In the genomic region with DNA sequence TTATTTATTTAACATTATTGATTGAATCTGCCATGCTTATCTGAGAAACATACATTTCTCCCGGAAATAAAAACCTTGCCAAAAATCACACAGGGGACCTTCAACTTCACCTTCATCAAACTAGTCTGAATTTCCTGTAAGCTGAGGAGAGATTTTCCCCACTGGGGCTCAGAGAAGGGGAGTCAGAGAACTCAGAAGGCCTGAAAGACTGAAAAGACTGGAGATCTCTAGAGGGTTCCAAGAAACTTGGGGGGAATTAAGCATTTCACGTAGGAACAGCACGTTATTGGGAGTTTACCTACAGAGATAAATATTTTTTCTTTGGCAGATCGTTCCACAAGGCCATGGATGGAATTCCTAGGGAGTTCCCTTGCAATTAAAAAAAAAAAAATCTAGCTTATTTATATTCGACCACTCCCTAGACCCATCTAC, we compare ENCODE assay signal across 8 cellular contexts. TPM values are rescaled to one million over a fixed set of nuclear protein-coding genes. Genes with fewer than 3 reads are reported as not detected.
A peak's percentile ranks its signal among the peaks of the same experiment; 100 is the strongest.
DNase-seq lines count a peak whose midpoint lies in the region; ATAC-seq and TF ChIP-seq lines count a peak whose summit lies in the region.

No MANE protein-coding gene starts in this region.

- H3K4me1 Mint-ChIP-seq in activated T-helper 17 cell treated with anti-CD3 and anti-CD28 coated beads, Interleukin-2, amount 50 U/mL, for 72 hours, result peaks cover 7% of the 10 kb centered on the region

- H3K9me3 ChIP-seq in iPS-20b (ENCODE audit: insufficient read depth, low read depth, low read length) (peaks cover 6% of the 10 kb centered on the region; the same call in 1 of the 2 replicates), subcutaneous abdominal adipose tissue (ENCODE audit: control insufficient read depth in 5 of 5, low read length in 5 of 5) (no peaks in the 10 kb centered on the region)

- H3K36me3 ChIP-seq in iPS-20b (ENCODE audit: insufficient read depth, low read depth, low read length), result peaks cover 28% of the 10 kb centered on the region
- H3K36me3 ChIP-seq in subcutaneous abdominal adipose tissue (ENCODE audit: control insufficient read depth in 5 of 5, insufficient read depth in 5 of 5, low read length in 5 of 5), result peaks cover 16 to 20% (median 17%) of the 10 kb centered on the region in 5 donors

- H3K4me1 ChIP-seq in iPS-20b (ENCODE audit: insufficient read depth, low read length), result peaks cover 7% of the 10 kb centered on the region; the same call in 1 of the 2 replicates
- peaks cover 5 to 24% (median 21%) of the 10 kb centered on the region in 5 donors for H3K4me1 ChIP-seq in subcutaneous abdominal adipose tissue (ENCODE audit: control insufficient read depth in 5 of 5, insufficient read depth in 5 of 5, low read length in 5 of 5)

- peak; percentile 60 for DNase-seq in activated CD8-positive, alpha-beta memory T cell treated with anti-CD3 and anti-CD28 coated beads for 24 hours
- no peak for DNase-seq in activated CD8-positive, alpha-beta memory T cell treated with anti-CD3 and anti-CD28 coated beads, Interleukin-2, amount 50 U/mL, for 48 hours
- DNase-seq in NCI-H2171 (lab: John Stamatoyannopoulos, UW) (no peak), HEK293T (ENCODE audit: extremely low spot score) (no peak)

- peak overlapping the region; percentile 100 for H3K27ac Mint-ChIP-seq in activated T-helper 17 cell treated with anti-CD3 and anti-CD28 coated beads, Interleukin-2, amount 50 U/mL, for 72 hours

- CTCF ChIA-PET in HEK293T (lab: Yijun Ruan, JAX), result interaction anchor here (0.5 to 1.3 kb wide), 4 partner anchors 11 to 226 kb away, joined by 3 to 4 read pairs (median 3); no protein-coding TSS in a partner anchor

- no peaks in the 10 kb centered on the region for H3K9me3 Mint-ChIP-seq in activated T-helper 17 cell treated with anti-CD3 and anti-CD28 coated beads, Interleukin-2, amount 50 U/mL, for 72 hours

- ATAC-seq in activated T-helper 17 cell treated with anti-CD3 and anti-CD28 coated beads, Interleukin-2, amount 50 U/mL, for 72 hours (replicated peaks), result peak; percentile 1
- no peak for ATAC-seq in GM18870 (IDR thresholded peaks at IDR 0.05; ENCODE audit: unreplicated experiment)

- H3K27me3 Mint-ChIP-seq in activated T-helper 17 cell treated with anti-CD3 and anti-CD28 coated beads, Interleukin-2, amount 50 U/mL, for 72 hours, result no peaks in the 10 kb centered on the region

- H3K27ac ChIP-seq in iPS-20b (ENCODE audit: low read length) (no peak overlapping the region), subcutaneous abdominal adipose tissue (ENCODE audit: low read depth, low read length) (peak overlapping the region; percentile 98)

- H3K4me3 ChIP-seq in iPS-20b (ENCODE audit: low read length), result peak overlapping the region; percentile 78
- H3K4me3 ChIP-seq in subcutaneous abdominal adipose tissue (ENCODE audit: low read depth in 1 of 5, low read length in 5 of 5), result peak overlapping the region; percentile 80 to 97 (median 92)

- H3K4me3 Mint-ChIP-seq in activated T-helper 17 cell treated with anti-CD3 and anti-CD28 coated beads, Interleukin-2, amount 50 U/mL, for 72 hours, result peak overlapping the region; percentile 100

- H3K27me3 ChIP-seq in iPS-20b (ENCODE audit: insufficient read depth, low read length) (no peaks in the 10 kb centered on the region), subcutaneous abdominal adipose tissue (ENCODE audit: control insufficient read depth in 5 of 5, insufficient read depth in 4 of 5, low read length in 5 of 5) (peaks cover 0 to 2% (median 0%) of the 10 kb centered on the region in 5 donors)

- H3K36me3 Mint-ChIP-seq in activated T-helper 17 cell treated with anti-CD3 and anti-CD28 coated beads, Interleukin-2, amount 50 U/mL, for 72 hours (ENCODE audit: low read depth), result peaks cover 33% of the 10 kb centered on the region

- POLR2A ChIA-PET in HEK293T (lab: Yijun Ruan, JAX), result interaction anchor here (0.9 to 2.8 kb wide), 6 partner anchors 10 to 400 kb away, joined by 3 to 20 read pairs (median 6); no protein-coding TSS in a partner anchor

- H3K9ac ChIP-seq in iPS-20b (ENCODE audit: low read depth, low read length), result peak overlapping the region; percentile 90
- peak overlapping the region; percentile 63 to 99 (median 73) for H3K9ac ChIP-seq in subcutaneous abdominal adipose tissue (ENCODE audit: low read length in 5 of 5)

TF ChIP-seq in HEK293T, 16 proteins besides CTCF, POLR2A, EP300 and RAD21:
- TF ChIP-seq BHLHE40 (IDR thresholded peaks at IDR 0.05; ENCODE audit: borderline replicate concordance) (no peak), L3MBTL2 (conservative IDR thresholded peaks at IDR 0.05) (no peak; the same call in 1 of the 2 replicates), SUZ12 (IDR thresholded peaks at IDR 0.05) (no peak), LEF1 (IDR thresholded peaks at IDR 0.05; ENCODE audit: borderline replicate concordance) (no peak), NFRKB (IDR thresholded peaks at IDR 0.05) (no peak), FOXM1 (IDR thresholded peaks at IDR 0.05; ENCODE audit: borderline replicate concordance) (no peak), CTBP1 (IDR thresholded peaks at IDR 0.05; ENCODE audit: borderline replicate concordance) (no peak), ZNF384 (IDR thresholded peaks at IDR 0.05) (no peak), ELF4 (IDR thresholded peaks at IDR 0.05) (no peak), HDGF (IDR thresholded peaks at IDR 0.05; ENCODE audit: borderline replicate concordance) (no peak), ARNT (IDR thresholded peaks at IDR 0.05) (no peak), FOXA1 (IDR thresholded peaks at IDR 0.05) (no peak), FOXK2 (IDR thresholded peaks at IDR 0.05) (no peak), SP1 (IDR thresholded peaks at IDR 0.05) (no peak), TARDBP (IDR thresholded peaks at IDR 0.05) (no peak)
- TF ChIP-seq, protein P1, sequence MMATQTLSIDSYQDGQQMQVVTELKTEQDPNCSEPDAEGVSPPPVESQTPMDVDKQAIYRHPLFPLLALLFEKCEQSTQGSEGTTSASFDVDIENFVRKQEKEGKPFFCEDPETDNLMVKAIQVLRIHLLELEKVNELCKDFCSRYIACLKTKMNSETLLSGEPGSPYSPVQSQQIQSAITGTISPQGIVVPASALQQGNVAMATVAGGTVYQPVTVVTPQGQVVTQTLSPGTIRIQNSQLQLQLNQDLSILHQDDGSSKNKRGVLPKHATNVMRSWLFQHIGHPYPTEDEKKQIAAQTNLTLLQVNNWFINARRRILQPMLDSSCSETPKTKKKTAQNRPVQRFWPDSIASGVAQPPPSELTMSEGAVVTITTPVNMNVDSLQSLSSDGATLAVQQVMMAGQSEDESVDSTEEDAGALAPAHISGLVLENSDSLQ (IDR thresholded peaks at IDR 0.05), result no peak

RNA-seq across cellular contexts. Expression of a gene that starts 0.5 kb away (rescaled TPM):
- 10 to 100 TPM; 46.1 to 75.4 TPM for total RNA-seq in activated T-helper 17 cell treated with anti-CD3 and anti-CD28 coated beads, Interleukin-2, amount 50 U/mL, for 72 hours
